ENCODE assay signal across 15 cellular contexts in genomic region chr1:56469640-56470371, GRCh38.
DNase-seq lines count a peak whose midpoint lies in the region; ATAC-seq and TF ChIP-seq lines count a peak whose summit lies in the region.
"Had no signal": no experiment of that assay in that cellular context is flagged by ENCODE, and none has a peak within 500 bp of the region (broad histone marks: within the 10 kb centered on the region; RNA-seq: fewer than 3 reads in every experiment).

No MANE protein-coding gene starts in this region.

- H3K4me1 ChIP-seq in lung (ENCODE audit: control insufficient read depth in 2 of 2, insufficient read depth in 2 of 2, low read length in 2 of 2) = peaks cover 4 to 9% of the 10 kb centered on the region in 2 donors
- H3K4me1 ChIP-seq: HAP-1, prostate gland had no signal

- WGBS in lung, 2 donors = 58 to 70% methylated on average over 5 of the region's 5 CpGs

- H3K4me3 ChIP-seq in epithelial cell of esophagus (ENCODE audit: low read length) = no peak overlapping the region
- H3K4me3 ChIP-seq in lung = no peak overlapping the region
- H3K4me3 ChIP-seq: HAP-1, prostate gland had no signal

- peak; percentile 77 for ATAC-seq in lung (ENCODE audit: insufficient read depth, low FRiP score)
- ATAC-seq in stimulated activated naive CD8-positive, alpha-beta T cell treated with anti-CD3 and anti-CD28 coated beads, Interleukin-15, amount 100 ng/mL, for 72 hours = no peak

- no peaks in the 10 kb centered on the region for H3K27me3 ChIP-seq in lung (ENCODE audit: control insufficient read depth, insufficient read depth)

- TF ChIP-seq CTCF in epithelial cell of esophagus (IDR thresholded peaks at IDR 0.05; ENCODE audit: insufficient read depth, low read depth, low read length, missing control alignments) (no peak), lung (IDR thresholded peaks at IDR 0.05; ENCODE audit: control extremely low read depth, extremely low read depth) (no peak)

- H3K36me3 ChIP-seq in lung (ENCODE audit: control insufficient read depth in 2 of 2, insufficient read depth in 2 of 2, low read length in 2 of 2) = no peaks in the 10 kb centered on the region
- H3K36me3 ChIP-seq: HAP-1, prostate gland had no signal

- peaks cover 32% of the 10 kb centered on the region for H3K27me3 Mint-ChIP-seq in stimulated activated naive CD8-positive, alpha-beta T cell treated with anti-CD3 and anti-CD28 coated beads, Interleukin-15, amount 100 ng/mL, for 72 hours

- DNase-seq in Ammon's horn (ENCODE audit: low spot score) (peak; percentile 33), M059J (ENCODE audit: low read depth) (peak; percentile 62), epithelial cell of esophagus (ENCODE audit: low read depth) (peak; percentile 70), lung (ENCODE audit: low spot score) (no peak), RPMI8226 (no peak), SK-N-DZ (ENCODE audit: low spot score) (no peak), ecto neural progenitor cell (ENCODE audit: low spot score) (no peak)
- DNase-seq in stimulated activated naive CD8-positive, alpha-beta T cell treated with anti-CD3 and anti-CD28 coated beads, Interleukin-15, amount 100 ng/mL, for 72 hours = no peak
- DNase-seq: activated effector memory CD4-positive, alpha-beta T cell treated with anti-CD3 and anti-CD28 coated beads, Interleukin-2, amount 50 U/mL, for 16 hours; AML-193; Karpas-422 had no signal

- H3K27ac Mint-ChIP-seq in stimulated activated naive CD8-positive, alpha-beta T cell treated with anti-CD3 and anti-CD28 coated beads, Interleukin-15, amount 100 ng/mL, for 72 hours = no peak overlapping the region
- H3K27ac Mint-ChIP-seq: memory B cell had no signal

- no peak overlapping the region for H3K27ac ChIP-seq in lung (ENCODE audit: low read depth in 1 of 2, low read length in 1 of 2)
- H3K27ac ChIP-seq: prostate gland had no signal

- no peak overlapping the region for H3K4me3 Mint-ChIP-seq in stimulated activated naive CD8-positive, alpha-beta T cell treated with anti-CD3 and anti-CD28 coated beads, Interleukin-15, amount 100 ng/mL, for 72 hours
- H3K4me3 Mint-ChIP-seq: central memory CD8-positive, alpha-beta T cell; memory B cell had no signal

- no peaks in the 10 kb centered on the region for H3K4me1 Mint-ChIP-seq in stimulated activated naive CD8-positive, alpha-beta T cell treated with anti-CD3 and anti-CD28 coated beads, Interleukin-15, amount 100 ng/mL, for 72 hours
- H3K4me1 Mint-ChIP-seq: central memory CD8-positive, alpha-beta T cell had no signal

- no peaks in the 10 kb centered on the region for H3K9me3 ChIP-seq in lung (ENCODE audit: control insufficient read depth in 2 of 2, insufficient read depth in 1 of 2, low read length in 1 of 2)
- H3K9me3 ChIP-seq: HAP-1, prostate gland had no signal

- H3K9me3 Mint-ChIP-seq in stimulated activated naive CD8-positive, alpha-beta T cell treated with anti-CD3 and anti-CD28 coated beads, Interleukin-15, amount 100 ng/mL, for 72 hours = no peaks in the 10 kb centered on the region

Comparison
In these comparisons a context has a peak if more than half of its experiments do, and no peak if none do; other contexts are left out.
1. DNase-seq: peak in Ammon's horn (single experiment), M059J (single experiment) and epithelial cell of esophagus (single experiment); none in lung (single experiment), stimulated activated naive CD8-positive, alpha-beta T cell treated with anti-CD3 and anti-CD28 coated beads, Interleukin-15, amount 100 ng/mL, for 72 hours (0 of 2), RPMI8226 (single experiment), SK-N-DZ (single experiment) and ecto neural progenitor cell (single experiment).